1 cellular context compared by ENCODE assay signal in the genomic region with DNA sequence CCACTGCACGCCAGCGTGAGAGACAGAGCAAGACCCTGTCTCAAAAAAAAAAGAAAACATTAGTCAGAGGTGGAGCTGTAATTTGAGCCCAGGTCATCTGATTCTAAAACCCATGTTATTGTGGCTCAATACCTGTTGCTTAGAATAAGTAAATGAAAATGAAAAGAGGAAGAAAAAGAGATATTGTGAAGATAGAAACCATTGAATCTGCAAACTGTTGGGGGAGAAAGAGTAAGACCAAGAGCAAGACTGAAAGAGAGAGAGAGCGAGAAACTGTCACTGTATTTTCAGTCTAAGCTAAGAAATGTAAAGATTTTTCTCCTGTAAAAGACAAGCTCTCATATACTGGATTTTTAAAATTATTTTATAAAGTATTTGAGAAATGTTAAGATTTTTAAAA.
TF ChIP-seq lines count a peak whose summit lies in the region.

No MANE protein-coding gene starts in this region.

TF ChIP-seq in WTC11, 78 proteins besides CTCF, POLR2A, EP300 and RAD21 (continued from another document):
- TF ChIP-seq ATF2 (CRISPR knock-in tag; IDR thresholded peaks at IDR 0.05; ENCODE audit: borderline replicate concordance, low read depth): no peak
